In genomic region chr1:167661527-167662436, GRCh38 we compare ENCODE assay signal across 1 cellular context.
TF ChIP-seq lines count a peak whose summit lies in the region.

No MANE protein-coding gene starts in this region.

TF ChIP-seq in SK-N-SH, 30 proteins besides CTCF, POLR2A, EP300 and RAD21 (continued from another document):
- TF ChIP-seq, protein P1, sequence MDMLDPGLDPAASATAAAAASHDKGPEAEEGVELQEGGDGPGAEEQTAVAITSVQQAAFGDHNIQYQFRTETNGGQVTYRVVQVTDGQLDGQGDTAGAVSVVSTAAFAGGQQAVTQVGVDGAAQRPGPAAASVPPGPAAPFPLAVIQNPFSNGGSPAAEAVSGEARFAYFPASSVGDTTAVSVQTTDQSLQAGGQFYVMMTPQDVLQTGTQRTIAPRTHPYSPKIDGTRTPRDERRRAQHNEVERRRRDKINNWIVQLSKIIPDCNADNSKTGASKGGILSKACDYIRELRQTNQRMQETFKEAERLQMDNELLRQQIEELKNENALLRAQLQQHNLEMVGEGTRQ (IDR thresholded peaks at IDR 0.05; ENCODE audit: borderline replicate concordance, low read depth, low read length): no peak
- peak; percentile 42; the same call in 1 of the 2 replicates for TF ChIP-seq POLR2AphosphoS5 (IDR thresholded peaks at IDR 0.05; ENCODE audit: low read depth, low read length)
- TF ChIP-seq, protein P2, sequence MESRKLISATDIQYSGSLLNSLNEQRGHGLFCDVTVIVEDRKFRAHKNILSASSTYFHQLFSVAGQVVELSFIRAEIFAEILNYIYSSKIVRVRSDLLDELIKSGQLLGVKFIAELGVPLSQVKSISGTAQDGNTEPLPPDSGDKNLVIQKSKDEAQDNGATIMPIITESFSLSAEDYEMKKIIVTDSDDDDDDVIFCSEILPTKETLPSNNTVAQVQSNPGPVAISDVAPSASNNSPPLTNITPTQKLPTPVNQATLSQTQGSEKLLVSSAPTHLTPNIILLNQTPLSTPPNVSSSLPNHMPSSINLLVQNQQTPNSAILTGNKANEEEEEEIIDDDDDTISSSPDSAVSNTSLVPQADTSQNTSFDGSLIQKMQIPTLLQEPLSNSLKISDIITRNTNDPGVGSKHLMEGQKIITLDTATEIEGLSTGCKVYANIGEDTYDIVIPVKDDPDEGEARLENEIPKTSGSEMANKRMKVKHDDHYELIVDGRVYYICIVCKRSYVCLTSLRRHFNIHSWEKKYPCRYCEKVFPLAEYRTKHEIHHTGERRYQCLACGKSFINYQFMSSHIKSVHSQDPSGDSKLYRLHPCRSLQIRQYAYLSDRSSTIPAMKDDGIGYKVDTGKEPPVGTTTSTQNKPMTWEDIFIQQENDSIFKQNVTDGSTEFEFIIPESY (IDR thresholded peaks at IDR 0.05; ENCODE audit: borderline replicate concordance, low read depth): no peak
- TF ChIP-seq, protein P3, sequence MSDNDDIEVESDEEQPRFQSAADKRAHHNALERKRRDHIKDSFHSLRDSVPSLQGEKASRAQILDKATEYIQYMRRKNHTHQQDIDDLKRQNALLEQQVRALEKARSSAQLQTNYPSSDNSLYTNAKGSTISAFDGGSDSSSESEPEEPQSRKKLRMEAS (IDR thresholded peaks at IDR 0.05; ENCODE audit: low read depth): peak; percentile 46; the same call in 1 of the 2 replicates
- no peak for TF ChIP-seq YY1 (IDR thresholded peaks at IDR 0.05; ENCODE audit: low read depth)
- TF ChIP-seq MXI1 (IDR thresholded peaks at IDR 0.05; ENCODE audit: low read depth, low read length): no peak
TF ChIP-seq in SK-N-SH: peak in this region for 11.
